ENCODE assay signal across 12 cellular contexts in genomic region chr10:103467391-103467790, GRCh38.
DNase-seq lines count a peak whose midpoint lies in the region; ATAC-seq, FAIRE-seq and TF ChIP-seq lines count a peak whose summit lies in the region.
"Had no signal": no experiment of that assay in that cellular context is flagged by ENCODE, and none has a peak within 500 bp of the region (broad histone marks: within the 10 kb centered on the region; RNA-seq: fewer than 3 reads in every experiment).

No MANE protein-coding gene starts in this region.

- no peak overlapping the region for H3K27ac ChIP-seq in brain microvascular endothelial cell

- peaks cover 3% of the 10 kb centered on the region for H3K36me3 Mint-ChIP-seq in central memory CD8-positive, alpha-beta T cell (ENCODE audit: insufficient read depth)
- H3K36me3 Mint-ChIP-seq: brain had no signal

- peak; percentile 80 for FAIRE-seq in GM19239 (lab: Jason Lieb, UNC)

- in situ Hi-C loops in brain microvascular endothelial cell (cut with HindIII; ENCODE audit: low pct_ligation_motif_present, low sequenced_read_pairs): no loop called here

- H3K9me3 Mint-ChIP-seq in central memory CD8-positive, alpha-beta T cell: no peaks in the 10 kb centered on the region
- H3K9me3 Mint-ChIP-seq: nephron had no signal

- H3K4me3 Mint-ChIP-seq in central memory CD8-positive, alpha-beta T cell: no peak overlapping the region
- H3K4me3 Mint-ChIP-seq: brain, nephron had no signal

- H3K27me3 ChIP-seq in GM06990 (replicated peaks; ENCODE audit: control insufficient read depth, insufficient read depth, low read length) (no peaks in the 10 kb centered on the region), brain microvascular endothelial cell (replicated peaks) (peaks cover 3% of the 10 kb centered on the region)

- peaks cover 42% of the 10 kb centered on the region for H3K4me1 Mint-ChIP-seq in central memory CD8-positive, alpha-beta T cell
- H3K4me1 Mint-ChIP-seq: brain, nephron had no signal

- H3K4me3 ChIP-seq in GM06990 (replicated peaks; ENCODE audit: low read depth, low read length) (no peak overlapping the region), brain microvascular endothelial cell (ENCODE audit: low read depth, low read length) (no peak overlapping the region)

- DNase-seq in GM06990 (ENCODE audit: extremely low read depth, insufficient read length): peak; percentile 59
- DNase-seq in GM19239 (ENCODE audit: insufficient read length, low spot score): no peak
- no peak for DNase-seq in central memory CD8-positive, alpha-beta T cell (ENCODE audit: low spot score in 2 of 2)
- no peak for DNase-seq in brain microvascular endothelial cell
- no peak for DNase-seq in DMS153 (lab: John Stamatoyannopoulos, UW)
- DNase-seq: activated CD4-positive, alpha-beta T cell treated with anti-CD3 and anti-CD28 coated beads, Interleukin-2, amount 50 U/mL, for 48 hours; activated effector memory CD4-positive, alpha-beta T cell treated with anti-CD3 and anti-CD28 coated beads, Interleukin-2, amount 50 U/mL, for 16 hours had no signal

- H3K36me3 ChIP-seq in GM06990 (ENCODE audit: control insufficient read depth, insufficient read depth, low read length) (no peaks in the 10 kb centered on the region), brain microvascular endothelial cell (replicated peaks) (no peaks in the 10 kb centered on the region)

- H3K27me3 Mint-ChIP-seq in central memory CD8-positive, alpha-beta T cell: no peaks in the 10 kb centered on the region

- H3K27ac Mint-ChIP-seq in central memory CD8-positive, alpha-beta T cell (ENCODE audit: low read depth): peak overlapping the region; percentile 63
- H3K27ac Mint-ChIP-seq: brain, nephron had no signal

- TF ChIP-seq CTCF in GM06990 (IDR thresholded peaks at IDR 0.05; ENCODE audit: insufficient read depth, low read length, poor library complexity, severe bottlenecking) (no peak), brain microvascular endothelial cell (IDR thresholded peaks at IDR 0.05; ENCODE audit: low read depth, low read length, missing control alignments) (no peak)

- ATAC-seq in HG03442 (IDR thresholded peaks at IDR 0.05; ENCODE audit: unreplicated experiment): peak; percentile 27
- no peak for ATAC-seq in central memory CD8-positive, alpha-beta T cell (replicated peaks; ENCODE audit: extremely low read depth, poor library complexity, severe bottlenecking)
- ATAC-seq in GM19467 (IDR thresholded peaks at IDR 0.05; ENCODE audit: unreplicated experiment): no peak
- no peak for ATAC-seq in HG03354 (IDR thresholded peaks at IDR 0.05; ENCODE audit: poor library complexity, severe bottlenecking, unreplicated experiment)
